ENCODE assay signal across 8 cellular contexts in the genomic region with DNA sequence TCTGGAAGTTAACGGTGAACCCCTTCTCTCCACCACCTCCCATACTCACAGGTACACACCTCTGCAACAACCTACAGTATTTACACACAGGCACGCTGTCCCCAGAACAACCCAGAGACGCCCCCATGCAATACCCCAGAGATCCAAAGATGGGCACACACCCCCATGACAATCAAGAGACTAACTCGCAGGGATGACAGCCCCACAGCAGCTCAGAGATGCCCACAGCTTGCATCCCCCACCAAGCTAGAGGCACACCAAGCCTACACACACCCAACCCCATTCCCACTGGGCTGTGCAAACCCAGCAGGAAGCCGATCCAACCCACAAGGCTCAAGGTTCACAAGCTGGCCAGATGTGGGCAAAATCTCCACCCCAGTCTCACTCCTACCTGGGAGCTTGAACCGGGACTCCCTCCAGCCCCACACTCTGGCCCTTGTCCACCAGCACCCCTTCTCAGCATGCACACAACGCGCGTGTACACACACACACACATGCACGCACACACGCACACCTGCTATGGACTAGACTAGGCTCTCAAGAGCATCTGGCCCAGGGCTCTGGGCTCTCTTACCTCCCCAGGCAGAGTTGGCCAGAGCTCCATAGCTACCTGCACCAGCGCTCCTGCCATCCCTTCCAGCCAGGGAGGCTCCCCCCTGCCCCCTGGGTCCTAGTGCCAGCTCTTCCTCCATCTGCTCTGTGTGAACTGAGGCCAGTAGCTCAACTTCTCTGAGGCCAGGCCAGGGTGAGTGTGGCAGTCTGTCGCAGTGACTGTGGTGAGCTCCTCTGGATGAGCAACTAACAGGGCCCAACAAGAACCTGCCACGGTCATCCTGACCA. TPM values are rescaled to one million over a fixed set of nuclear protein-coding genes. Genes with fewer than 3 reads are reported as not detected.
A peak's percentile ranks its signal among the peaks of the same experiment; 100 is the strongest.
DNase-seq lines count a peak whose midpoint lies in the region; ATAC-seq and TF ChIP-seq lines count a peak whose summit lies in the region.

No MANE protein-coding gene starts in this region.

- CTCF ChIA-PET in activated CD8-positive, alpha-beta T cell treated with anti-CD3 and anti-CD28 coated beads for 36 hours (lab: Charles Lee) = interaction anchor here (0.9 to 4.1 kb wide), 3 partner anchors 11 to 57 kb away, joined by 3 to 32 read pairs (median 24); a partner anchor contains a TSS

- no peak for TF ChIP-seq CTCF in activated CD8-positive, alpha-beta T cell treated with anti-CD3 and anti-CD28 coated beads for 36 hours (IDR thresholded peaks at IDR 0.05)

- H3K36me3 Mint-ChIP-seq in activated CD8-positive, alpha-beta T cell treated with anti-CD3 and anti-CD28 coated beads for 36 hours (ENCODE audit: low read depth) = no peaks in the 10 kb centered on the region
- no peaks in the 10 kb centered on the region for H3K36me3 Mint-ChIP-seq in immature natural killer cell

- H3K9me3 Mint-ChIP-seq in activated CD8-positive, alpha-beta T cell treated with anti-CD3 and anti-CD28 coated beads for 36 hours = no peaks in the 10 kb centered on the region
- H3K9me3 Mint-ChIP-seq in immature natural killer cell = no peaks in the 10 kb centered on the region

- H3K27ac Mint-ChIP-seq in activated CD8-positive, alpha-beta T cell treated with anti-CD3 and anti-CD28 coated beads for 36 hours = no peak overlapping the region
- H3K27ac Mint-ChIP-seq in immature natural killer cell = peak overlapping the region in 5 of 6 donors; percentile 52 to 92 (median 76)

- H3K27me3 Mint-ChIP-seq in activated CD8-positive, alpha-beta T cell treated with anti-CD3 and anti-CD28 coated beads for 36 hours = no peaks in the 10 kb centered on the region
- peaks cover 2 to 4% (median 2%) of the 10 kb centered on the region in 3 donors for H3K27me3 Mint-ChIP-seq in immature natural killer cell (ENCODE audit: low read depth in 3 of 3)

- ATAC-seq in activated CD8-positive, alpha-beta T cell treated with anti-CD3 and anti-CD28 coated beads for 36 hours = peak; percentile 32

- H3K9ac ChIP-seq in HUES6 (ENCODE audit: low read length) = no peak overlapping the region
- no peak overlapping the region for H3K9ac ChIP-seq in stomach smooth muscle (ENCODE audit: low read length in 2 of 2)

- H3K36me3 ChIP-seq in HUES6 (ENCODE audit: control insufficient read depth, insufficient read depth, low read length) (no peaks in the 10 kb centered on the region), stomach smooth muscle (ENCODE audit: control insufficient read depth in 2 of 2, insufficient read depth in 2 of 2, low read length in 2 of 2) (no peaks in the 10 kb centered on the region)

- H3K4me1 ChIP-seq in HUES6 (ENCODE audit: control insufficient read depth, insufficient read depth, low read length) (peaks cover 34% of the 10 kb centered on the region), stomach smooth muscle (ENCODE audit: control insufficient read depth, insufficient read depth, low read length) (peaks cover 22% of the 10 kb centered on the region)

- intact Hi-C loops in activated CD8-positive, alpha-beta T cell treated with anti-CD3 and anti-CD28 coated beads for 36 hours (cut with micrococcal nuclease) = no loop called here

- no peaks in the 10 kb centered on the region for H3K9me3 ChIP-seq in HUES6 (ENCODE audit: control insufficient read depth, insufficient read depth, low read depth, low read length)
- H3K9me3 ChIP-seq in stomach smooth muscle (ENCODE audit: control insufficient read depth in 2 of 2, low read length in 2 of 2) = no peaks in the 10 kb centered on the region

- H3K27me3 ChIP-seq in HUES6 (ENCODE audit: control insufficient read depth, insufficient read depth, low read length) (peaks cover 7% of the 10 kb centered on the region), stomach smooth muscle (ENCODE audit: control insufficient read depth in 1 of 2, insufficient read depth in 2 of 2, low read length in 2 of 2) (no peaks in the 10 kb centered on the region)

- POLR2A ChIA-PET in activated CD8-positive, alpha-beta T cell treated with anti-CD3 and anti-CD28 coated beads for 36 hours (lab: Charles Lee) = interaction anchor here (0.6 to 1.6 kb wide), 7 partner anchors 10 to 116 kb away, joined by 3 to 8 read pairs (median 3); no protein-coding TSS in a partner anchor

- H3K27ac ChIP-seq in HUES6 (ENCODE audit: low read depth, low read length) (no peak overlapping the region), stomach smooth muscle (ENCODE audit: low read length) (no peak overlapping the region)

- H3K4me3 ChIP-seq in HUES6 (ENCODE audit: low read depth, low read length) (peak overlapping the region; percentile 57), stomach smooth muscle (ENCODE audit: low read length in 2 of 2) (peak overlapping the region; percentile 45 to 66)

- peaks cover 24% of the 10 kb centered on the region for H3K4me1 Mint-ChIP-seq in activated CD8-positive, alpha-beta T cell treated with anti-CD3 and anti-CD28 coated beads for 36 hours (ENCODE audit: low read depth)
- H3K4me1 Mint-ChIP-seq in immature natural killer cell = peaks cover 16 to 26% of the 10 kb centered on the region in 2 donors

- DNase-seq in DMS53 treated with DMSO at 0.1 percent for 48 hours (lab: John Stamatoyannopoulos, UW; ENCODE audit: unreplicated experiment) (peak; percentile 93), immature natural killer cell (no peak), MV-4-11 (lab: John Stamatoyannopoulos, UW) (no peak), hepatic stellate cell (ENCODE audit: low spot score) (no peak), NCI-H2227 treated with DMSO at 0.1 percent for 48 hours (lab: John Stamatoyannopoulos, UW) (no peak)
- no peak for DNase-seq in activated CD8-positive, alpha-beta T cell treated with anti-CD3 and anti-CD28 coated beads for 36 hours

- H3K4me3 Mint-ChIP-seq in activated CD8-positive, alpha-beta T cell treated with anti-CD3 and anti-CD28 coated beads for 36 hours = peak overlapping the region; percentile 61
- peak overlapping the region; percentile 81 to 84 (median 84) for H3K4me3 Mint-ChIP-seq in immature natural killer cell

RNA-seq across cellular contexts. Expression of a gene that starts 11.5 kb away (rescaled TPM):
- 1 to 10 TPM; 8.1 to 8.6 TPM for total RNA-seq in activated CD8-positive, alpha-beta T cell treated with anti-CD3 and anti-CD28 coated beads for 36 hours
- 10 to 100 TPM; 26.3 to 50.1 (median 35.6) TPM for polyA plus RNA-seq in immature natural killer cell

RNA-seq across cellular contexts. Expression of a gene that starts 30.1 kb away (rescaled TPM):
- total RNA-seq in activated CD8-positive, alpha-beta T cell treated with anti-CD3 and anti-CD28 coated beads for 36 hours = 10 to 100 TPM; 77.7 to 91.5 TPM
- 10 to 100 TPM in 2 of 3 donors, 1 to 10 TPM in 1; 4.7 to 34.6 (median 16.4) TPM for polyA plus RNA-seq in immature natural killer cell

RNA-seq across cellular contexts. Expression of a gene that starts 31.9 kb away (rescaled TPM):
- total RNA-seq in activated CD8-positive, alpha-beta T cell treated with anti-CD3 and anti-CD28 coated beads for 36 hours = 10 to 100 TPM; 70.8 to 71.4 TPM
- polyA plus RNA-seq in immature natural killer cell = 10 to 100 TPM; 11.4 to 24.6 (median 18.7) TPM
